In the genomic region with DNA sequence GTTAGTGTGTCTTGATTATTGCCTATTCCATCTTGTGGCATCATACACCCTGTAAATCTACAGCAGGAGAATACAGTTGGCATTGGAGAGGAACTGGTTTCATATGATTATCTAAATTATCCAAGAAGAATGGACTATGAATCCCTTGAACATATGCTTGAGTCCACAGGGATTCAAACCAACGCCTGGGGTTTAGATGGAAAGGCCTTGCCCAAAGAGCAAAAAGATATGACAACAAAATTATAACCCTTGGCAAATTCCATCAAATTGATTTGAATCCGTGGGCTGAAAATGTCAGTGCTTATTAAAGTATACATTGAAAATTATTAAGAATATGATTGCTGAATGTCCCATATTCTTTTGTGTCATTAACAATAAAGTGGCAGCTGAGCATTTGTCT, we compare ENCODE assay signal across 20 cellular contexts.
"Had no signal": no experiment of that assay in that cellular context is flagged by ENCODE, and none has a peak within 500 bp of the region (broad histone marks: within the 10 kb centered on the region; RNA-seq: fewer than 3 reads in every experiment).

No MANE protein-coding gene starts in this region.

- DNase-seq: dermis blood vessel endothelial cell; esophagus squamous epithelium; foreskin fibroblast; kidney; left cardiac atrium; left ventricle myocardium superior; mesenchymal stem cell; midbrain; ovary; right cardiac atrium; small intestine; stimulated activated CD4-positive, alpha-beta T cell treated with anti-CD3 and anti-CD28 coated beads, Interleukin-12 subunit alpha, Interleukin-12 subunit beta, amount 100 ng/mL, for 4 hours; stimulated activated CD4-positive, alpha-beta T cell treated with anti-CD3 and anti-CD28 coated beads, Interleukin-2, amount 100 ng/mL, for 48 hours; stimulated activated naive CD4-positive, alpha-beta T cell treated with Interleukin-2 at 50 U/mL for 16 hours; upper lobe of right lung had no signal

- H3K4me3 ChIP-seq: esophagus squamous epithelium, gastroesophageal sphincter, lung, ovary, suprapubic skin, tibial nerve, upper lobe of right lung, vagina had no signal

- H3K27me3 ChIP-seq: esophagus squamous epithelium, gastroesophageal sphincter, ovary, suprapubic skin, tibial nerve, upper lobe of right lung, vagina had no signal

- H3K4me1 ChIP-seq: suprapubic skin, tibial nerve, upper lobe of right lung, vagina had no signal

- H3K9me3 ChIP-seq: esophagus squamous epithelium, gastroesophageal sphincter, ovary, suprapubic skin, tibial nerve, upper lobe of right lung, vagina had no signal

- H3K36me3 ChIP-seq: esophagus squamous epithelium, gastroesophageal sphincter, ovary, suprapubic skin, tibial nerve, upper lobe of right lung, vagina had no signal

- H3K27ac ChIP-seq: esophagus squamous epithelium, gastroesophageal sphincter, ovary, suprapubic skin, tibial nerve, upper lobe of right lung, vagina had no signal
